In genomic region chr19:36379510-36379819, GRCh38 we compare ENCODE assay signal across 8 cellular contexts. TPM values are rescaled to one million over a fixed set of nuclear protein-coding genes. Genes with fewer than 3 reads are reported as not detected.
DNase-seq lines count a peak whose midpoint lies in the region; ATAC-seq and TF ChIP-seq lines count a peak whose summit lies in the region.

No MANE protein-coding gene starts in this region.

- H3K27me3 ChIP-seq in A673 (replicated peaks; ENCODE audit: insufficient read depth, low read depth, low read length, poor library complexity) (no peaks in the 10 kb centered on the region), HUES64 (ENCODE audit: insufficient read depth, low read length) (no peaks in the 10 kb centered on the region), muscle layer of duodenum (ENCODE audit: low read depth, low read length) (no peaks in the 10 kb centered on the region)

- BruUV-seq in A673 (replicated peaks; lab: Mats Ljungman, UMichigan) = no TSS peak

- H3K9ac ChIP-seq in HUES64 (ENCODE audit: low read depth, low read length) = peak overlapping the region; percentile 50

- peak overlapping the region; percentile 77 for H3K27ac ChIP-seq in A673 (ENCODE audit: low read depth, low read length, poor library complexity, severe bottlenecking)
- no peak overlapping the region for H3K27ac ChIP-seq in HUES64 (ENCODE audit: low read depth, low read length)
- peak overlapping the region; percentile 86 for H3K27ac ChIP-seq in caudate nucleus (ENCODE audit: low read depth, low read length)
- H3K27ac ChIP-seq in muscle layer of duodenum (ENCODE audit: low read length) = no peak overlapping the region

- POLR2A ChIA-PET in A673 (lab: Charles Lee; ENCODE audit: low non-redundant PET) = no interaction called here

- H3K4me3 ChIP-seq in A673 (ENCODE audit: low read depth, low read length, poor library complexity, severe bottlenecking) (peak overlapping the region; percentile 63), HUES64 (ENCODE audit: low read length) (peak overlapping the region; percentile 90), muscle layer of duodenum (ENCODE audit: low read depth in 1 of 2, low read length in 2 of 2) (peak overlapping the region; percentile 91 to 94)

- TF ChIP-seq CTCF in A673 (conservative IDR thresholded peaks at IDR 0.05; ENCODE audit: low read depth, low read length) = no peak

- H3K9me3 ChIP-seq in A673 (ENCODE audit: low read depth, low read length, poor library complexity, severe bottlenecking) (no peaks in the 10 kb centered on the region), HUES64 (ENCODE audit: insufficient read depth, low read depth, low read length) (no peaks in the 10 kb centered on the region), muscle layer of duodenum (ENCODE audit: control insufficient read depth in 1 of 2, low read length in 2 of 2) (no peaks in the 10 kb centered on the region)

- ATAC-seq in HG02642 (IDR thresholded peaks at IDR 0.05; ENCODE audit: poor library complexity, unreplicated experiment) = no peak

- intact Hi-C loops in A673 (cut with micrococcal nuclease; ENCODE audit: unreplicated experiment) = loop anchor here (5.0 kb wide), 1 partner anchor 153 kb away; no protein-coding TSS in a partner anchor

- H3K4me1 ChIP-seq in A673 (ENCODE audit: insufficient read depth, low read length, poor library complexity, severe bottlenecking) = peaks cover 9% of the 10 kb centered on the region
- H3K4me1 ChIP-seq in HUES64 (ENCODE audit: insufficient read depth, low read length) = 0 out of 2 replicates have a peak, but pooled peaks cover 6% of the 10 kb centered on the region
- H3K4me1 ChIP-seq in muscle layer of duodenum (ENCODE audit: control insufficient read depth in 1 of 2, insufficient read depth in 2 of 2, low read length in 2 of 2) = peaks cover 9 to 12% of the 10 kb centered on the region in 2 donors

- WGBS in HUES64 = 79% methylated on average over 10 of the region's 10 CpGs

- H3K36me3 ChIP-seq in A673 (ENCODE audit: insufficient read depth, low read length, poor library complexity, severe bottlenecking) (no peaks in the 10 kb centered on the region), HUES64 (ENCODE audit: insufficient read depth, low read length) (no peaks in the 10 kb centered on the region), muscle layer of duodenum (ENCODE audit: control insufficient read depth in 1 of 2, insufficient read depth in 2 of 2, low read length in 2 of 2) (no peaks in the 10 kb centered on the region)

- CTCF ChIA-PET in A673 (lab: Charles Lee) = no interaction called here

- DNase-seq in A673 (ENCODE audit: low spot score) (no peak), caudate nucleus (lab: John Stamatoyannopoulos, UW) (peak in 1 of 61 donors; percentile 29), AG08395 (ENCODE audit: low spot score) (no peak), superior temporal gyrus (ENCODE audit: extremely low spot score) (no peak)
- no peak for DNase-seq in stimulated activated CD8-positive, alpha-beta memory T cell treated with anti-CD3 and anti-CD28 coated beads, Interleukin-4, amount 100 ng/mL, for 48 hours

RNA-seq across cellular contexts. Expression of gene ZFP14, which starts 0.5 kb away (rescaled TPM):
- 5.2 and 5.4 TPM in 2 replicates for total RNA-seq in A673 (2021)
- polyA plus RNA-seq in HUES64 (2013, experiment 1 of 2) = 3.5 TPM
- 4.1 TPM for polyA plus RNA-seq in HUES64 (2013, experiment 2 of 2)

RNA-seq across cellular contexts. Expression of gene ZFP82, which starts 39.0 kb away (rescaled TPM):
- 13.5 and 14.9 TPM in 2 replicates for total RNA-seq in A673 (2021)
- 13.0 TPM for polyA plus RNA-seq in HUES64 (2013, experiment 1 of 2)
- 14.3 TPM for polyA plus RNA-seq in HUES64 (2013, experiment 2 of 2)

Comparison
In these comparisons a context has a peak if more than half of its experiments do, and no peak if none do; other contexts are left out.
1. H3K27ac ChIP-seq: peak in A673 (single experiment) and caudate nucleus (single experiment); none in HUES64 (single experiment) and muscle layer of duodenum (single experiment).
2. Peak in every context shown above with its lines, with median percentiles within 50 percentile points of each other: H3K4me3 ChIP-seq.